Comparison of ENCODE assay signal across 1 cellular context in genomic region chr17:35879748-35880654, GRCh38.
TF ChIP-seq lines count a peak whose summit lies in the region.

Gene CCL5 (minus strand): TSS chr17:35880360.

TF ChIP-seq in HepG2, 621 proteins besides CTCF, POLR2A, EP300 and RAD21 (continued from another document):
- TF ChIP-seq AKNA (CRISPR knock-in tag; IDR thresholded peaks at IDR 0.05; ENCODE audit: borderline replicate concordance) (no peak), ZSCAN20 (CRISPR knock-in tag; IDR thresholded peaks at IDR 0.05; ENCODE audit: borderline replicate concordance) (no peak), ZNF17 (CRISPR knock-in tag; IDR thresholded peaks at IDR 0.05) (no peak), PTBP1 (IDR thresholded peaks at IDR 0.05; ENCODE audit: low read depth, low read length, poor library complexity, severe bottlenecking) (no peak), YY1 (IDR thresholded peaks at IDR 0.05; ENCODE audit: insufficient read depth, insufficient replicate concordance, low read depth, low read length) (no peak), ZNF552 (CRISPR knock-in tag; IDR thresholded peaks at IDR 0.05; ENCODE audit: borderline replicate concordance) (no peak), ZNF3 (CRISPR knock-in tag; IDR thresholded peaks at IDR 0.05) (no peak), CREBL2 (CRISPR knock-in tag; IDR thresholded peaks at IDR 0.05; ENCODE audit: borderline replicate concordance) (no peak)
